11 cellular contexts compared by ENCODE assay signal in the genomic region with DNA sequence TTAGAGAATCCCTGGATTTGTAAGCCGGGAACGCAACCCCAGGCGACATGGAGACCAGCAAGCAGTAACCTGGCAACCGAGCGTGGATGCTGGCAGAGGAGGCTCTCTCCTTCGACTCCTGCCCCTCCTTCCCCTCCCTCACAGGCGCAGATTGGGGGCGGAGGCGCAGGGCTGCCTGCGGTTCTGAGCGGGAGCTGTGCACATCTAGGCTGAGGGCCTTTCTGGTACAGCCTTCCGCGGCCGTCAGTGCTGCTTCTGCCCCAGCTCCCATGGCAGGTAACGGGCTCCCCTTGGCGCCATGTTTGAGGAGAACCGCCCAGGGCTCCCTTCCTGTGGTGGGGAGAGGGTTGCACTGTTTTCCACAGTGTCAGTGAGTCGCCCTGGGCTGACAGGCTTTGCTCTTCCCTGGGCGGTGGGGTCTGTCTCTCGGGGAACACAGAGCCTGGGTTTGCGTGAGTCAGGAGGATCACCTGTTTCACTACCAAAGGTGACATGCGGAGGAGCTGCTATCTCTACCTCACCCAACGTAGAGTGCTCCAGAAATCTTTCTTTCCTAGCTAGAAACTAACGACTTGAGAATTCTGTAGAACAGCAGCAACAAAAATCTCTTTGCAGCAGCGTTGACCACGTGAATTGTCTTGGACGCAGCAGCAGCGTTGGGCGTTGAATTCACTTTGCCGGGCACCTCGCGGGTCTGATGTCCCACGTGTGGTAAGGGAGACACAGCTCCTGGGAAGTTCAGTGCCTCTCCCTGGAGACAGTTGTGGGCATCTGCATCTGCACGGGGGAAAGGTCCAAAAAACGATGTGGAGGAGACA.
A peak's percentile ranks its signal among the peaks of the same experiment; 100 is the strongest.
DNase-seq lines count a peak whose midpoint lies in the region; ATAC-seq, FAIRE-seq and TF ChIP-seq lines count a peak whose summit lies in the region.
"Had no signal": no experiment of that assay in that cellular context is flagged by ENCODE, and none has a peak within 500 bp of the region (broad histone marks: within the 10 kb centered on the region; RNA-seq: fewer than 3 reads in every experiment).

No MANE protein-coding gene starts in this region.

- TF ChIP-seq EP300 in HepG2 (IDR thresholded peaks at IDR 0.05; ENCODE audit: low read depth in 2 of 2, low read length in 2 of 2) (no peak), HepG2 (CRISPR knock-in tag; IDR thresholded peaks at IDR 0.05; ENCODE audit: borderline replicate concordance) (no peak)

- H3K27ac ChIP-seq in HepG2 (ENCODE audit: extremely low read length, insufficient read depth, low read length) = no peak overlapping the region
- no peak overlapping the region for H3K27ac ChIP-seq in right lobe of liver
- no peak overlapping the region for H3K27ac ChIP-seq in aorta (ENCODE audit: low read depth in 1 of 2, low read length in 2 of 2)
- H3K27ac ChIP-seq in CD4-positive, alpha-beta memory T cell (ENCODE audit: low read depth, low read length) = no peak overlapping the region
- H3K27ac ChIP-seq: BLaER1 treated with 17β-estradiol and CSF1 and Interleukin-3, amounts not matched to agents 10 nM and 100 nM had no signal

- TF ChIP-seq POLR2A in HepG2 (IDR thresholded peaks at IDR 0.05; ENCODE audit: insufficient read depth in 1 of 2, low read depth in 2 of 2, low read length in 2 of 2) (no peak), right lobe of liver (IDR thresholded peaks at IDR 0.05) (no peak)

- intact Hi-C loops in HepG2 (cut with micrococcal nuclease; ENCODE audit: unreplicated experiment) (no loop called here), right lobe of liver (cut with DNase I) (no loop called here), aorta (cut with DNase I) (no loop called here)
- intact Hi-C loops in CD4-positive, alpha-beta memory T cell (cut with micrococcal nuclease) = no loop called here

- H3K9me3 Mint-ChIP-seq in CD4-positive, alpha-beta memory T cell = peaks cover 0 to 6% (median 0%) of the 10 kb centered on the region in 8 donors
- H3K9me3 Mint-ChIP-seq: activated B cell treated with CpG ODN at 0.5 μM for 24 hours had no signal

- TF ChIP-seq CTCF in HepG2 (CRISPR knock-in tag; IDR thresholded peaks at IDR 0.05) (no peak), right lobe of liver (IDR thresholded peaks at IDR 0.05) (no peak)

- POLR2A ChIA-PET in HepG2 (lab: Yijun Ruan, JAX) = no interaction called here
- POLR2A ChIA-PET in CD4-positive, alpha-beta memory T cell (lab: Charles Lee; ENCODE audit: partially characterized antibody) = no interaction called here

- H3K27me3 Mint-ChIP-seq in CD4-positive, alpha-beta memory T cell = peaks cover 4 to 7% of the 10 kb centered on the region in 2 donors

- H3K4me1 ChIP-seq in HepG2 (ENCODE audit: insufficient read depth, low read length) (no peaks in the 10 kb centered on the region), right lobe of liver (no peaks in the 10 kb centered on the region), aorta (ENCODE audit: control insufficient read depth in 1 of 2, insufficient read depth in 2 of 2, low read length in 2 of 2) (no peaks in the 10 kb centered on the region)
- H3K4me1 ChIP-seq in CD4-positive, alpha-beta memory T cell (ENCODE audit: insufficient read depth, low read length) = peaks cover 3% of the 10 kb centered on the region

- no peak for TF ChIP-seq RAD21 in HepG2 (CRISPR knock-in tag; IDR thresholded peaks at IDR 0.05)

- no peak for FAIRE-seq in HepG2 (lab: Jason Lieb, UNC)

- 0 out of 3 replicates have a peak, but pooled peaks have one; percentile 34 for ATAC-seq in HepG2
- no peak for ATAC-seq in right lobe of liver
- peak; percentile 28 for ATAC-seq in aorta (ENCODE audit: low FRiP score)
- ATAC-seq in GM19452 (IDR thresholded peaks at IDR 0.05; ENCODE audit: unreplicated experiment) = no peak

- 14% methylated on average over 27 of the region's 35 CpGs for WGBS in HepG2 (ENCODE audit: low lambda C conversion rate)
- WGBS in right lobe of liver (ENCODE audit: insufficient coverage, low coverage, low lambda C conversion rate, missing lambda C conversion rate) = 14% methylated on average over 26 of the region's 35 CpGs
- 6 to 21% methylated on average over 35 of the region's 35 CpGs for WGBS in aorta, 2 donors

- H3K79me2 ChIP-seq in HepG2 (ENCODE audit: insufficient read depth, low read length) = no peaks in the 10 kb centered on the region

- H4K20me1 ChIP-seq in HepG2 (ENCODE audit: insufficient read depth, low read length) = no peaks in the 10 kb centered on the region
- H4K20me1 ChIP-seq: BLaER1 treated with 17β-estradiol and CSF1 and Interleukin-3, amounts not matched to agents 10 nM and 100 nM had no signal

- no peak overlapping the region for H3K27ac Mint-ChIP-seq in CD4-positive, alpha-beta memory T cell
- H3K27ac Mint-ChIP-seq: activated B cell treated with CpG ODN at 0.5 μM for 24 hours had no signal

- CTCF ChIA-PET in HepG2 (lab: Yijun Ruan, JAX; ENCODE audit: low intra/inter-chr PET ratio, low total read pairs) = no interaction called here
- CTCF ChIA-PET in CD4-positive, alpha-beta memory T cell (lab: Charles Lee; ENCODE audit: partially characterized antibody) = no interaction called here

- peak overlapping the region in 3 of 8 donors; percentile 17 to 56 (median 41) for H3K4me3 Mint-ChIP-seq in CD4-positive, alpha-beta memory T cell
- H3K4me3 Mint-ChIP-seq: activated B cell treated with CpG ODN at 0.5 μM for 24 hours had no signal

- H3K36me3 Mint-ChIP-seq in CD4-positive, alpha-beta memory T cell = no peaks in the 10 kb centered on the region

- H2AFZ ChIP-seq in HepG2 (ENCODE audit: low read length) = no peak overlapping the region

- H3K4me3 ChIP-seq in HepG2 (replicated peaks in 1 of 3; ENCODE audit: insufficient read depth in 1 of 3, low read depth in 2 of 3, low read length in 3 of 3) (no peak overlapping the region), right lobe of liver (no peak overlapping the region), aorta (ENCODE audit: low read length in 2 of 2) (no peak overlapping the region)
- no peak overlapping the region for H3K4me3 ChIP-seq in CD4-positive, alpha-beta memory T cell (ENCODE audit: low read length in 2 of 2)
- H3K4me3 ChIP-seq: BLaER1 treated with 17β-estradiol and CSF1 and Interleukin-3, amounts not matched to agents 10 nM and 100 nM had no signal

- in situ Hi-C loops in HepG2 (cut with HindIII; ENCODE audit: extremely low pct_ligation_motif_present, low pct_unique_long_range_greater_than_20kb) = no loop called here

- no peak overlapping the region for H3K4me2 ChIP-seq in HepG2 (ENCODE audit: low read depth, low read length)
- H3K4me2 ChIP-seq: BLaER1 treated with 17β-estradiol and CSF1 and Interleukin-3, amounts not matched to agents 10 nM and 100 nM had no signal

- no TSS peak for BruUV-seq in HepG2 (replicated peaks; lab: Mats Ljungman, UMichigan)

- H3K9ac ChIP-seq in HepG2 (ENCODE audit: insufficient read depth, low read depth, low read length) = no peak overlapping the region
- H3K9ac ChIP-seq: BLaER1 treated with 17β-estradiol and CSF1 and Interleukin-3, amounts not matched to agents 10 nM and 100 nM had no signal

- H3K4me1 Mint-ChIP-seq in CD4-positive, alpha-beta memory T cell = peaks cover 0 to 12% (median 6%) of the 10 kb centered on the region in 4 donors
- H3K4me1 Mint-ChIP-seq: activated B cell treated with CpG ODN at 0.5 μM for 24 hours had no signal

- H3K9me3 ChIP-seq in HepG2 (ENCODE audit: low read length) = no peaks in the 10 kb centered on the region
- no peaks in the 10 kb centered on the region for H3K9me3 ChIP-seq in right lobe of liver
- no peaks in the 10 kb centered on the region for H3K9me3 ChIP-seq in aorta (ENCODE audit: control insufficient read depth, low read length)
- no peaks in the 10 kb centered on the region for H3K9me3 ChIP-seq in CD4-positive, alpha-beta memory T cell (ENCODE audit: control insufficient read depth in 1 of 2, low read length in 2 of 2)

- H3K27me3 ChIP-seq in HepG2 (ENCODE audit: control insufficient read depth in 1 of 2, insufficient read depth in 2 of 2, low read length in 2 of 2) (peaks cover 1 to 27% of the 10 kb centered on the region in 2 experiments; a peak in 4 of 5 replicates), right lobe of liver (no peaks in the 10 kb centered on the region), aorta (ENCODE audit: control insufficient read depth in 1 of 2, insufficient read depth in 2 of 2, low read length in 1 of 2) (no peaks in the 10 kb centered on the region)
- no peaks in the 10 kb centered on the region for H3K27me3 ChIP-seq in CD4-positive, alpha-beta memory T cell (ENCODE audit: insufficient read depth, low read length)
- H3K27me3 ChIP-seq: BLaER1 treated with 17β-estradiol and CSF1 and Interleukin-3, amounts not matched to agents 10 nM and 100 nM had no signal

- H3K36me3 ChIP-seq in HepG2 (replicated peaks in 1 of 2; ENCODE audit: control insufficient read depth in 1 of 2, insufficient read depth in 2 of 2, low read length in 2 of 2) (no peaks in the 10 kb centered on the region), right lobe of liver (no peaks in the 10 kb centered on the region), aorta (ENCODE audit: control insufficient read depth in 1 of 2, insufficient read depth in 2 of 2, low read length in 1 of 2) (no peaks in the 10 kb centered on the region)
- H3K36me3 ChIP-seq in CD4-positive, alpha-beta memory T cell (ENCODE audit: insufficient read depth, low read length) = no peaks in the 10 kb centered on the region
- H3K36me3 ChIP-seq: BLaER1 treated with 17β-estradiol and CSF1 and Interleukin-3, amounts not matched to agents 10 nM and 100 nM had no signal

- DNase-seq in HepG2 (ENCODE audit: low spot score) = no peak
- DNase-seq in right lobe of liver = no peak
- DNase-seq in amygdala (lab: John Stamatoyannopoulos, UW) = peak in 41 of 56 donors; percentile 5 to 70 (median 38)
- peak; percentile 84 for DNase-seq in left kidney (ENCODE audit: low read depth, low spot score)
- DNase-seq in aorta = no peak
- DNase-seq in CD4-positive, alpha-beta memory T cell = no peak
- DNase-seq in NCI-H2196 (lab: John Stamatoyannopoulos, UW; ENCODE audit: unreplicated experiment) = no peak
- DNase-seq: activated B cell treated with CpG ODN at 0.5 μM for 24 hours, NCI-H2029 had no signal

TF ChIP-seq in HepG2, 621 proteins besides CTCF, POLR2A, EP300 and RAD21 (continues in another document):
- TF ChIP-seq SAFB2 (CRISPR knock-in tag; IDR thresholded peaks at IDR 0.05; ENCODE audit: borderline replicate concordance, low read depth) = no peak
- TF ChIP-seq CBX5 (CRISPR knock-in tag; IDR thresholded peaks at IDR 0.05; ENCODE audit: borderline replicate concordance) = no peak
- TF ChIP-seq ZSCAN25 (CRISPR knock-in tag; IDR thresholded peaks at IDR 0.05) = no peak
- no peak for TF ChIP-seq ZNF160 (CRISPR knock-in tag; IDR thresholded peaks at IDR 0.05)
- TF ChIP-seq HOXA7 (CRISPR knock-in tag; IDR thresholded peaks at IDR 0.05) = no peak

Comparison
In these comparisons a context has a peak if more than half of its experiments do, and no peak if none do; other contexts are left out.
1. ATAC-seq: peak in HepG2 (single experiment) and aorta (single experiment); none in right lobe of liver (0 of 4) and GM19452 (single experiment).
2. DNase-seq: peak in amygdala (41 of 56) and left kidney (single experiment); none in HepG2 (single experiment), right lobe of liver (0 of 3), aorta (0 of 2), CD4-positive, alpha-beta memory T cell (0 of 5) and NCI-H2196 (single experiment).